9 cellular contexts compared by ENCODE assay signal in genomic region chr1:17574502-17574901, GRCh38. TPM values are rescaled to one million over a fixed set of nuclear protein-coding genes. Genes with fewer than 3 reads are reported as not detected.
DNase-seq lines count a peak whose midpoint lies in the region; ATAC-seq and TF ChIP-seq lines count a peak whose summit lies in the region.
"Had no signal": no experiment of that assay in that cellular context is flagged by ENCODE, and none has a peak within 500 bp of the region (broad histone marks: within the 10 kb centered on the region; RNA-seq: fewer than 3 reads in every experiment).

No MANE protein-coding gene starts in this region.

- CTCF ChIA-PET in A673 (lab: Charles Lee), result interaction anchor here (0.5 to 1.1 kb wide), 3 partner anchors 32 to 39 kb away, joined by 3 to 4 read pairs (median 4); no protein-coding TSS in a partner anchor

- H3K36me3 ChIP-seq in A673 (ENCODE audit: insufficient read depth, low read length, poor library complexity, severe bottlenecking), result no peaks in the 10 kb centered on the region
- H3K36me3 ChIP-seq in HUES48 (ENCODE audit: control insufficient read depth, insufficient read depth, low read length), result no peaks in the 10 kb centered on the region

- H3K27ac ChIP-seq in A673 (ENCODE audit: low read depth, low read length, poor library complexity, severe bottlenecking) (no peak overlapping the region), HUES48 (ENCODE audit: low read depth, low read length) (peak overlapping the region; percentile 81)

- intact Hi-C loops in A673 (cut with micrococcal nuclease; ENCODE audit: unreplicated experiment), result no loop called here

- ATAC-seq in GM21825 (IDR thresholded peaks at IDR 0.05; ENCODE audit: unreplicated experiment) (no peak), HG02623 (IDR thresholded peaks at IDR 0.05; ENCODE audit: unreplicated experiment) (no peak)

- H3K9me3 ChIP-seq in A673 (ENCODE audit: low read depth, low read length, poor library complexity, severe bottlenecking) (no peaks in the 10 kb centered on the region), HUES48 (ENCODE audit: control insufficient read depth, insufficient read depth, low read length) (no peaks in the 10 kb centered on the region)

- no peaks in the 10 kb centered on the region for H3K27me3 ChIP-seq in A673 (replicated peaks; ENCODE audit: insufficient read depth, low read depth, low read length, poor library complexity)
- H3K27me3 ChIP-seq in HUES48 (ENCODE audit: control insufficient read depth, insufficient read depth, low read length), result no peaks in the 10 kb centered on the region

- H3K9ac ChIP-seq in HUES48 (ENCODE audit: low read depth, low read length), result no peak overlapping the region

- DNase-seq in A673 (ENCODE audit: low spot score), result no peak
- no peak for DNase-seq in cardiac fibroblast (ENCODE audit: low read depth in 2 of 2)
- DNase-seq in left kidney (ENCODE audit: low read depth, low spot score), result peak; percentile 67
- no peak for DNase-seq in DMS79 treated with DMSO at 0.1 percent for 48 hours (lab: John Stamatoyannopoulos, UW)
- no peak for DNase-seq in GM20000 (ENCODE audit: low spot score)
- DNase-seq: Karpas-422 had no signal

- H3K4me1 ChIP-seq in A673 (ENCODE audit: insufficient read depth, low read length, poor library complexity, severe bottlenecking) (no peaks in the 10 kb centered on the region), HUES48 (ENCODE audit: control insufficient read depth, insufficient read depth, low read length) (peaks cover 47% of the 10 kb centered on the region)

- H3K4me3 ChIP-seq in A673 (ENCODE audit: low read depth, low read length, poor library complexity, severe bottlenecking) (no peak overlapping the region), HUES48 (ENCODE audit: low read depth, low read length) (no peak overlapping the region), cardiac fibroblast (replicated peaks in 1 of 2; ENCODE audit: low read depth in 2 of 2, low read length in 2 of 2) (no peak overlapping the region)

- POLR2A ChIA-PET in A673 (lab: Charles Lee; ENCODE audit: low non-redundant PET), result no interaction called here

- TF ChIP-seq CTCF in A673 (conservative IDR thresholded peaks at IDR 0.05; ENCODE audit: low read depth, low read length) (0 out of 2 replicates have a peak, but pooled peaks have one; percentile 21), cardiac fibroblast (IDR thresholded peaks at IDR 0.05; ENCODE audit: low read depth, low read length) (peak; percentile 21), GM20000 (IDR thresholded peaks at IDR 0.05; ENCODE audit: extremely low read depth, missing control alignments) (no peak)

- no TSS peak for BruUV-seq in A673 (replicated peaks; lab: Mats Ljungman, UMichigan)

RNA-seq across cellular contexts. Expression of gene ARHGEF10L, which starts 35.0 kb away (rescaled TPM):
- 3.3 and 5.1 TPM in 2 replicates for total RNA-seq in A673 (2021)
